8 cellular contexts compared by ENCODE assay signal in genomic region chrX:130268500-130269170, GRCh38. TPM values are rescaled to one million over a fixed set of nuclear protein-coding genes. Genes with fewer than 3 reads are reported as not detected.
DNase-seq lines count a peak whose midpoint lies in the region; ATAC-seq, FAIRE-seq and TF ChIP-seq lines count a peak whose summit lies in the region.

ZNF280C (minus strand) TSS chrX:130268899; CDS start chrX:130260449, 8,450 bp downstream.

- H3K27me3 Mint-ChIP-seq in endothelial cell (ENCODE audit: unreplicated experiment) (peaks cover 3% of the 10 kb centered on the region), mesothelial cell of epicardium (ENCODE audit: low read depth) (no peaks in the 10 kb centered on the region)

- peak within 1 kb of the TSS; percentile 57 for H3K27ac Mint-ChIP-seq in endothelial cell (ENCODE audit: unreplicated experiment)
- H3K27ac Mint-ChIP-seq in mesothelial cell of epicardium: peak within 1 kb of the TSS; percentile 85

- FAIRE-seq in D721Med (lab: Jason Lieb, UNC): peak; percentile 88

- H3K9me3 Mint-ChIP-seq in endothelial cell (ENCODE audit: unreplicated experiment) (no peaks in the 10 kb centered on the region), mesothelial cell of epicardium (peaks cover 17% of the 10 kb centered on the region)

- H3K36me3 Mint-ChIP-seq in endothelial cell (ENCODE audit: low read depth, unreplicated experiment) (no peaks in the 10 kb centered on the region), mesothelial cell of epicardium (no peaks in the 10 kb centered on the region)

- peak; percentile 91 for ATAC-seq in GM21390 (IDR thresholded peaks at IDR 0.05; ENCODE audit: unreplicated experiment)

- TF ChIP-seq CTCF in D721Med (IDR thresholded peaks at IDR 0.05; ENCODE audit: insufficient read depth, missing control alignments): peak; percentile 6
- TF ChIP-seq CTCF in endothelial cell (IDR thresholded peaks at IDR 0.05; ENCODE audit: unreplicated experiment): no peak
- no peak for TF ChIP-seq CTCF in mesothelial cell of epicardium (IDR thresholded peaks at IDR 0.05; ENCODE audit: unreplicated experiment)

- H3K4me1 Mint-ChIP-seq in endothelial cell (ENCODE audit: unreplicated experiment): no peaks in the 10 kb centered on the region
- peaks cover 12% of the 10 kb centered on the region for H3K4me1 Mint-ChIP-seq in mesothelial cell of epicardium

- DNase-seq in D721Med (ENCODE audit: insufficient read length, low spot score): peak; percentile 37
- DNase-seq in HUDEP-2 (lab: John Stamatoyannopoulos, UW; ENCODE audit: unreplicated experiment in 76 of 76): peak in 75 of 76 experiments; percentile 4 to 92 (median 83)
- peak; percentile 90 for DNase-seq in NOMO-1 treated with DMSO at 0.1 percent for 48 hours (lab: John Stamatoyannopoulos, UW; ENCODE audit: unreplicated experiment)
- peak; percentile 78 for DNase-seq in activated CD8-positive, alpha-beta memory T cell treated with anti-CD3 and anti-CD28 coated beads, Interleukin-2, amount 50 U/mL, for 1 hour (ENCODE audit: extremely low read depth)
- DNase-seq in endothelial cell (ENCODE audit: low spot score): peak; percentile 74
- peak; percentile 53 to 75 for DNase-seq in mesothelial cell of epicardium (ENCODE audit: low spot score in 2 of 2, unreplicated experiment in 2 of 2)
- peak; percentile 80 to 88 for DNase-seq in stimulated activated CD8-positive, alpha-beta memory T cell treated with anti-CD3 and anti-CD28 coated beads, Interleukin-15, amount 100 ng/mL, for 4 hours (ENCODE audit: low read depth in 2 of 2)

- peak within 1 kb of the TSS; percentile 92 for H3K4me3 Mint-ChIP-seq in endothelial cell (ENCODE audit: unreplicated experiment)
- peak within 1 kb of the TSS; percentile 84 for H3K4me3 Mint-ChIP-seq in mesothelial cell of epicardium

RNA-seq across cellular contexts. Expression of gene ZNF280C, which starts in this region (rescaled TPM):
- 7.4 TPM for total RNA-seq in endothelial cell (ENCODE audit: unreplicated experiment)
- 14.2 to 14.8 TPM (median 14.5 TPM) in 3 replicates for total RNA-seq in mesothelial cell of epicardium

Comparison
In these comparisons a context has a peak if more than half of its experiments do, and no peak if none do; other contexts are left out.
1. Peak in every context shown above with its lines: DNase-seq and ATAC-seq.
2. DNase-seq: peak in every context shown above with its lines; median percentile 90 in NOMO-1 treated with DMSO at 0.1 percent for 48 hours; 84 in stimulated activated CD8-positive, alpha-beta memory T cell treated with anti-CD3 and anti-CD28 coated beads, Interleukin-15, amount 100 ng/mL, for 4 hours; 83 in HUDEP-2; 78 in activated CD8-positive, alpha-beta memory T cell treated with anti-CD3 and anti-CD28 coated beads, Interleukin-2, amount 50 U/mL, for 1 hour; 74 in endothelial cell; 64 in mesothelial cell of epicardium; 37 in D721Med.